Comparison of ENCODE assay signal across 8 cellular contexts in the genomic region with DNA sequence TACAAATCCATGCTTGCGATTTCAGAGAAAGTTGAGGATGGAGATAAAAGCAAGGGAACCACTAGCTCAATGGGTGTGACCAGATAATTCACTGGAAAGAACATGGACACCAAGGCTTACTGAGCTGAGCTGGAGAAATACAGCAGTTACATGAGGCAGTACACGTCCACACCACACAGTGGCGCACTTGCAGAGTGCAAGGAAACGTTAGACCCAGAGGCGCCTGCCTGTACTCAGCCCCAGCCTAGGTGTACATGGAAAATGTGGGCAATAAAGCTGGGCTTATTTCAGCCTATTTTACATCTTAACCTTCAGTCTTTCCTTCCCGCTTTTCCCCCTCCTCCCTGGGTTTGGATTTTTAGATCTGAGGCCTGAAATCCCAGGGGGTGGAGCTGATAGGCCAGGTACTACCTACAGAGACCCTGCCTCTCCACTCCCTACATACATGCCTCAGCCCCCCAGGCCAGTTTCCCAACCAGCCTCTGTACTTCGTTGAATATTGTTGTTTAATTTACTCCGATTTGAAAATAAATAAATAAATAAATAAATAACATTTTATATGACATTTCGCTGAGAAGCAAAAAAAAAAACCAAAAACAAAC.
DNase-seq lines count a peak whose midpoint lies in the region; ATAC-seq, FAIRE-seq and TF ChIP-seq lines count a peak whose summit lies in the region.

No MANE protein-coding gene starts in this region.

- no peaks in the 10 kb centered on the region for H3K4me1 ChIP-seq in H1 (replicated peaks in 1 of 4; ENCODE audit: control insufficient read depth in 3 of 4, insufficient read depth in 4 of 4, low read length in 3 of 4)

- H3K9ac ChIP-seq in H1 (replicated peaks in 1 of 4; ENCODE audit: extremely low read depth in 1 of 4, low read depth in 3 of 4, low read length in 3 of 4): no peak overlapping the region

- no peaks in the 10 kb centered on the region for H3K4me1 Mint-ChIP-seq in mesothelial cell of epicardium

- no peak overlapping the region for H4K8ac ChIP-seq in H1 (ENCODE audit: extremely low read depth, insufficient read depth, low read length)

- no peak overlapping the region for H3K4me3 Mint-ChIP-seq in mesothelial cell of epicardium

- H3K56ac ChIP-seq in H1 (replicated peaks; ENCODE audit: insufficient read length, low read depth, low read length): no peak overlapping the region

- no peaks in the 10 kb centered on the region for H3K9me3 ChIP-seq in H1 (ENCODE audit: insufficient read depth in 2 of 2, low read depth in 1 of 2, low read length in 1 of 2)

- H4K91ac ChIP-seq in H1 (replicated peaks; ENCODE audit: insufficient read length, low read length): no peak overlapping the region

- H2BK20ac ChIP-seq in H1 (ENCODE audit: low read length): no peak overlapping the region

- H2AFZ ChIP-seq in H1 (ENCODE audit: low read length): no peak overlapping the region

- no peaks in the 10 kb centered on the region for H3K79me2 ChIP-seq in H1 (ENCODE audit: control insufficient read depth in 1 of 2, insufficient read depth in 2 of 2, low read length in 2 of 2)

- no peak overlapping the region for H2BK120ac ChIP-seq in H1 (replicated peaks; ENCODE audit: low read depth, low read length)

- no peak overlapping the region for H2BK5ac ChIP-seq in H1 (ENCODE audit: low read depth, low read length)

- no peaks in the 10 kb centered on the region for H3K27me3 Mint-ChIP-seq in mesothelial cell of epicardium (ENCODE audit: low read depth)

- no peak overlapping the region for H2BK12ac ChIP-seq in H1 (ENCODE audit: low read depth, low read length)

- H4K5ac ChIP-seq in H1 (ENCODE audit: insufficient read length, low read depth, low read length): no peak overlapping the region

- H3K4me3 ChIP-seq in H1 (ENCODE audit: extremely low read depth in 1 of 4, insufficient read depth in 2 of 4, low read depth in 3 of 4, low read length in 4 of 4): no peak overlapping the region

- no peaks in the 10 kb centered on the region for H3K27me3 ChIP-seq in H1 (replicated peaks in 1 of 4; ENCODE audit: control insufficient read depth in 3 of 4, extremely low read depth in 1 of 4, insufficient read depth in 3 of 4, low read length in 3 of 4)

- no peak overlapping the region for H2BK15ac ChIP-seq in H1 (ENCODE audit: low read length)

- ATAC-seq in GM21390 (IDR thresholded peaks at IDR 0.05; ENCODE audit: unreplicated experiment): peak; percentile 99

- H3K18ac ChIP-seq in H1 (ENCODE audit: extremely low read depth, low read length): no peak overlapping the region

- H3K4ac ChIP-seq in H1 (replicated peaks; ENCODE audit: insufficient read length, low read depth, low read length): no peak overlapping the region

- DNase-seq in DMS114 treated with DMSO at 0.1 percent for 48 hours (lab: John Stamatoyannopoulos, UW; ENCODE audit: unreplicated experiment) (peak; percentile 48), HK-2 (ENCODE audit: unreplicated experiment) (peak; percentile 78), NCI-H774 (lab: John Stamatoyannopoulos, UW) (peak; percentile 49), H1 (ENCODE audit: low read depth in 1 of 2, low spot score in 2 of 2) (peak; percentile 47 to 92), mesothelial cell of epicardium (ENCODE audit: low spot score in 2 of 2, unreplicated experiment in 2 of 2) (peak; percentile 47 to 86)
- DNase-seq in activated CD4-positive, alpha-beta T cell treated with anti-CD3 and anti-CD28 coated beads, Interleukin-2, amount 50 U/mL, for 48 hours: peak; percentile 80 to 84
- DNase-seq in stimulated activated CD8-positive, alpha-beta memory T cell treated with anti-CD3 and anti-CD28 coated beads, Interleukin-7, amount 100 ng/mL, for 48 hours (ENCODE audit: extremely low read depth in 1 of 2, low read depth in 1 of 2): peak; percentile 33 to 52

- H3K9me3 Mint-ChIP-seq in mesothelial cell of epicardium: no peaks in the 10 kb centered on the region

- peak; percentile 95 for FAIRE-seq in H1 (lab: Jason Lieb, UNC)

- no peaks in the 10 kb centered on the region for H4K20me1 ChIP-seq in H1 (replicated peaks in 1 of 2; ENCODE audit: control insufficient read depth in 1 of 2, insufficient read depth in 2 of 2, low read length in 2 of 2)

- TF ChIP-seq CTCF in H1 (IDR thresholded peaks at IDR 0.05; ENCODE audit: control extremely low read depth in 1 of 3, insufficient read depth in 1 of 3, low read depth in 1 of 3, low read length in 3 of 3) (peak; percentile 95 to 99 (median 97)), mesothelial cell of epicardium (IDR thresholded peaks at IDR 0.05; ENCODE audit: unreplicated experiment) (peak; percentile 83)

- TF ChIP-seq RAD21 in H1 (IDR thresholded peaks at IDR 0.05 in 1 of 2, conservative IDR thresholded peaks at IDR 0.05 in 1 of 2; ENCODE audit: low read depth in 2 of 2, low read length in 2 of 2): peak; percentile 97

- no peak overlapping the region for H3K27ac ChIP-seq in H1 (ENCODE audit: low read depth, low read length)

- no peak for TF ChIP-seq POLR2A in H1 (IDR thresholded peaks at IDR 0.05; ENCODE audit: control extremely low read depth in 1 of 2, low read depth in 2 of 2, low read length in 2 of 2)

- no peak overlapping the region for H3K23ac ChIP-seq in H1 (ENCODE audit: insufficient read length)

- no peak overlapping the region for H3K27ac Mint-ChIP-seq in mesothelial cell of epicardium

- H3K36me3 Mint-ChIP-seq in mesothelial cell of epicardium: no peaks in the 10 kb centered on the region

- H3K23me2 ChIP-seq in H1 (ENCODE audit: low read depth, low read length): no peaks in the 10 kb centered on the region

- 18% methylated on average over 9 of the region's 9 CpGs; no CpG with 5 or more reads in 1 of the 2 experiments for WGBS in H1 (ENCODE audit: extremely low coverage in 1 of 2, insufficient coverage in 1 of 2, insufficient read length in 1 of 2, insufficient replicate concordance in 2 of 2, low coverage in 1 of 2, low lambda C conversion rate in 2 of 2, missing lambda C conversion rate in 1 of 2), 2 experiments

- no peaks in the 10 kb centered on the region for H3K36me3 ChIP-seq in H1 (ENCODE audit: control insufficient read depth in 2 of 4, insufficient read depth in 4 of 4, low read length in 3 of 4)

- no peak overlapping the region for H2AK5ac ChIP-seq in H1 (ENCODE audit: low read depth, low read length)

- H3K79me1 ChIP-seq in H1 (ENCODE audit: low read depth, low read length): no peaks in the 10 kb centered on the region

- no peak overlapping the region for H3K14ac ChIP-seq in H1 (ENCODE audit: insufficient read length)

- TF ChIP-seq EP300 in H1 (IDR thresholded peaks at IDR 0.05; ENCODE audit: borderline replicate concordance in 1 of 2, low read depth in 2 of 2, low read length in 2 of 2): no peak

- no peak overlapping the region for H3K4me2 ChIP-seq in H1 (ENCODE audit: insufficient read depth in 1 of 2, low read depth in 2 of 2, low read length in 2 of 2)

- CTCF ChIA-PET in H1 (lab: Charles Lee; ENCODE audit: partially characterized antibody): interaction anchor here (0.6 to 7.0 kb wide), 76 partner anchors 7 to 321 kb away, joined by 3 to 122 read pairs (median 5); a partner anchor contains a TSS

- POLR2A ChIA-PET in H1 (lab: Charles Lee; ENCODE audit: partially characterized antibody): interaction anchor here (1.1 to 1.2 kb wide), 2 partner anchors 59 to 172 kb away, joined by 3 to 4 read pairs; a partner anchor contains a TSS

TF ChIP-seq in H1, 55 proteins besides CTCF, POLR2A, EP300 and RAD21:
- TF ChIP-seq BACH1 (IDR thresholded peaks at IDR 0.05; ENCODE audit: low read length) (peak; percentile 74), HDAC2 (IDR thresholded peaks at IDR 0.05; ENCODE audit: borderline replicate concordance in 1 of 2, low read depth in 2 of 2, low read length in 2 of 2) (no peak), TEAD4 (IDR thresholded peaks at IDR 0.05; ENCODE audit: low read depth, low read length) (no peak), GTF2F1 (IDR thresholded peaks at IDR 0.05; ENCODE audit: borderline replicate concordance, low read depth, low read length) (no peak), YY1 (IDR thresholded peaks at IDR 0.05; ENCODE audit: low read depth, low read length) (0 out of 2 replicates have a peak, but pooled peaks have one; percentile 10), TAF7 (optimal IDR thresholded peaks at IDR 0.05; ENCODE audit: borderline replicate concordance, low read depth, low read length) (no peak), CREB1 (IDR thresholded peaks at IDR 0.05) (peak; percentile 60)
- TF ChIP-seq, protein P1, sequence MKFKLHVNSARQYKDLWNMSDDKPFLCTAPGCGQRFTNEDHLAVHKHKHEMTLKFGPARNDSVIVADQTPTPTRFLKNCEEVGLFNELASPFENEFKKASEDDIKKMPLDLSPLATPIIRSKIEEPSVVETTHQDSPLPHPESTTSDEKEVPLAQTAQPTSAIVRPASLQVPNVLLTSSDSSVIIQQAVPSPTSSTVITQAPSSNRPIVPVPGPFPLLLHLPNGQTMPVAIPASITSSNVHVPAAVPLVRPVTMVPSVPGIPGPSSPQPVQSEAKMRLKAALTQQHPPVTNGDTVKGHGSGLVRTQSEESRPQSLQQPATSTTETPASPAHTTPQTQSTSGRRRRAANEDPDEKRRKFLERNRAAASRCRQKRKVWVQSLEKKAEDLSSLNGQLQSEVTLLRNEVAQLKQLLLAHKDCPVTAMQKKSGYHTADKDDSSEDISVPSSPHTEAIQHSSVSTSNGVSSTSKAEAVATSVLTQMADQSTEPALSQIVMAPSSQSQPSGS (IDR thresholded peaks at IDR 0.05; ENCODE audit: low read length): no peak
TF ChIP-seq in H1: peak in this region for 3.
